2 cellular contexts compared by ENCODE assay signal in genomic region chr11:75554258-75555022, GRCh38.
A peak's percentile ranks its signal among the peaks of the same experiment; 100 is the strongest.
TF ChIP-seq lines count a peak whose summit lies in the region.

No MANE protein-coding gene starts in this region.

TF ChIP-seq in HEK293, 187 proteins besides CTCF, POLR2A, EP300 and RAD21 (continued from another document and continues in another):
- 0 out of 2 replicates have a peak, but pooled peaks have one; percentile 38 for TF ChIP-seq ZBTB20 (tag by site-specific recombination; IDR thresholded peaks at IDR 0.05)
- TF ChIP-seq SETDB1 (IDR thresholded peaks at IDR 0.05; ENCODE audit: insufficient read length, low read length) = no peak
- TF ChIP-seq SP2 (tag by site-specific recombination; IDR thresholded peaks at IDR 0.05) = peak; percentile 32; the same call in 1 of the 2 replicates
- TF ChIP-seq ZBTB17 (tag by site-specific recombination; IDR thresholded peaks at IDR 0.05) = peak; percentile 69
- no peak for TF ChIP-seq ZSCAN4 (tag by site-specific recombination; IDR thresholded peaks at IDR 0.05)
- TF ChIP-seq SP7 (tag by site-specific recombination; IDR thresholded peaks at IDR 0.05) = no peak
- TF ChIP-seq IKZF3 (tag by site-specific recombination; IDR thresholded peaks at IDR 0.05) = peak; percentile 46; the same call in 1 of the 2 replicates
- no peak for TF ChIP-seq SALL2 (tag by site-specific recombination; IDR thresholded peaks at IDR 0.05; ENCODE audit: borderline replicate concordance)
- TF ChIP-seq PBX3 (CRISPR knock-in tag; IDR thresholded peaks at IDR 0.05) = no peak
- TF ChIP-seq ZNF621 (tag by site-specific recombination; IDR thresholded peaks at IDR 0.05) = no peak
- TF ChIP-seq ZNF792 (tag by site-specific recombination; IDR thresholded peaks at IDR 0.05) = no peak
- no peak for TF ChIP-seq ZNF585B (tag by site-specific recombination; IDR thresholded peaks at IDR 0.05)
- TF ChIP-seq ZSCAN16 (tag by site-specific recombination; IDR thresholded peaks at IDR 0.05) = 0 out of 2 replicates have a peak, but pooled peaks have one; percentile 30
- TF ChIP-seq ZNF544 (tag by site-specific recombination; IDR thresholded peaks at IDR 0.05) = no peak
- TF ChIP-seq ZNF768 (tag by site-specific recombination; IDR thresholded peaks at IDR 0.05) = no peak; the same call in 1 of the 2 replicates
- TF ChIP-seq ZNF114 (tag by site-specific recombination; IDR thresholded peaks at IDR 0.05) = no peak
- no peak for TF ChIP-seq ZSCAN23 (tag by site-specific recombination; IDR thresholded peaks at IDR 0.05)
- no peak for TF ChIP-seq ZNF624 (tag by site-specific recombination; IDR thresholded peaks at IDR 0.05)
- no peak for TF ChIP-seq GFI1B (tag by site-specific recombination; IDR thresholded peaks at IDR 0.05)
- TF ChIP-seq ZBTB8A (tag by site-specific recombination; IDR thresholded peaks at IDR 0.05) = 0 out of 2 replicates have a peak, but pooled peaks have one; percentile 12
- peak; percentile 37; the same call in 1 of the 2 replicates for TF ChIP-seq ZIC2 (tag by site-specific recombination; IDR thresholded peaks at IDR 0.05)
- no peak for TF ChIP-seq ZNF416 (tag by site-specific recombination; IDR thresholded peaks at IDR 0.05)
- no peak for TF ChIP-seq ZNF677 (tag by site-specific recombination; IDR thresholded peaks at IDR 0.05)
- TF ChIP-seq ZNF704 (tag by site-specific recombination; IDR thresholded peaks at IDR 0.05) = no peak
- 0 out of 2 replicates have a peak, but pooled peaks have one; percentile 45 for TF ChIP-seq KLF16 (tag by site-specific recombination; IDR thresholded peaks at IDR 0.05)
- no peak for TF ChIP-seq ZNF280C (tag by site-specific recombination; IDR thresholded peaks at IDR 0.05)
- no peak for TF ChIP-seq GLI4 (tag by site-specific recombination; IDR thresholded peaks at IDR 0.05)
- TF ChIP-seq GLIS1 (tag by site-specific recombination; IDR thresholded peaks at IDR 0.05) = no peak
- TF ChIP-seq ZNF558 (tag by site-specific recombination; IDR thresholded peaks at IDR 0.05) = no peak
- no peak for TF ChIP-seq ZNF19 (tag by site-specific recombination; IDR thresholded peaks at IDR 0.05; ENCODE audit: low read depth)
- TF ChIP-seq ATF2 (tag by site-specific recombination; IDR thresholded peaks at IDR 0.05; ENCODE audit: low read depth) = no peak
- TF ChIP-seq YY1 (tag by site-specific recombination; IDR thresholded peaks at IDR 0.05) = no peak

TF ChIP-seq in WTC11, 78 proteins besides CTCF, POLR2A, EP300 and RAD21 (continued from another document and continues in another):
- TF ChIP-seq E2F5 (CRISPR knock-in tag; IDR thresholded peaks at IDR 0.05) = 0 out of 2 replicates have a peak, but pooled peaks have one; percentile 17
- TF ChIP-seq CDX4 (CRISPR knock-in tag; IDR thresholded peaks at IDR 0.05; ENCODE audit: borderline replicate concordance) = no peak
- no peak for TF ChIP-seq GRHL2 (CRISPR knock-in tag; IDR thresholded peaks at IDR 0.05; ENCODE audit: insufficient replicate concordance, severe bottlenecking)
- TF ChIP-seq SOX15 (CRISPR knock-in tag; IDR thresholded peaks at IDR 0.05) = no peak
- no peak for TF ChIP-seq NR3C1 (CRISPR knock-in tag; conservative IDR thresholded peaks at IDR 0.05; ENCODE audit: low read depth)
- peak; percentile 56; the same call in 1 of the 2 replicates for TF ChIP-seq ZBTB21 (CRISPR knock-in tag; IDR thresholded peaks at IDR 0.05; ENCODE audit: borderline replicate concordance)
- TF ChIP-seq HMGXB4 (CRISPR knock-in tag; IDR thresholded peaks at IDR 0.05) = no peak
- TF ChIP-seq ATF3 (CRISPR knock-in tag; conservative IDR thresholded peaks at IDR 0.05) = no peak
- TF ChIP-seq ZNF396 (CRISPR knock-in tag; IDR thresholded peaks at IDR 0.05; ENCODE audit: borderline replicate concordance) = no peak
- TF ChIP-seq OVOL2 (CRISPR knock-in tag; IDR thresholded peaks at IDR 0.05; ENCODE audit: borderline replicate concordance) = no peak
- no peak for TF ChIP-seq ZNF121 (CRISPR knock-in tag; IDR thresholded peaks at IDR 0.05)
- no peak for TF ChIP-seq JUN (CRISPR knock-in tag; IDR thresholded peaks at IDR 0.05)
- TF ChIP-seq ESRRA (CRISPR knock-in tag; IDR thresholded peaks at IDR 0.05; ENCODE audit: borderline replicate concordance) = no peak
- no peak for TF ChIP-seq ERG (CRISPR knock-in tag; IDR thresholded peaks at IDR 0.05)
- TF ChIP-seq AR (CRISPR knock-in tag; IDR thresholded peaks at IDR 0.05) = no peak
- TF ChIP-seq ZNF317 (CRISPR knock-in tag; IDR thresholded peaks at IDR 0.05; ENCODE audit: borderline replicate concordance, low read depth) = no peak
- no peak for TF ChIP-seq KAT7 (CRISPR knock-in tag; IDR thresholded peaks at IDR 0.05; ENCODE audit: borderline replicate concordance)
- TF ChIP-seq TP53 (CRISPR knock-in tag; IDR thresholded peaks at IDR 0.05) = no peak; the same call in 1 of the 2 replicates
- no peak for TF ChIP-seq IRF2 (CRISPR knock-in tag; IDR thresholded peaks at IDR 0.05; ENCODE audit: borderline replicate concordance, low read depth)
- TF ChIP-seq ETV6 (CRISPR knock-in tag; IDR thresholded peaks at IDR 0.05) = 0 out of 2 replicates have a peak, but pooled peaks have one; percentile 25
- no peak for TF ChIP-seq JAZF1 (CRISPR knock-in tag; IDR thresholded peaks at IDR 0.05)
- no peak for TF ChIP-seq FOXJ3 (CRISPR knock-in tag; IDR thresholded peaks at IDR 0.05; ENCODE audit: borderline replicate concordance)
- TF ChIP-seq ATF1 (CRISPR knock-in tag; IDR thresholded peaks at IDR 0.05) = no peak
- TF ChIP-seq CREB1 (CRISPR knock-in tag; IDR thresholded peaks at IDR 0.05) = no peak
- 0 out of 2 replicates have a peak, but pooled peaks have one; percentile 41 for TF ChIP-seq SP1 (CRISPR knock-in tag; conservative IDR thresholded peaks at IDR 0.05)
- TF ChIP-seq ZNF219 (CRISPR knock-in tag; IDR thresholded peaks at IDR 0.05; ENCODE audit: borderline replicate concordance) = no peak
- TF ChIP-seq ZNF425 (CRISPR knock-in tag; conservative IDR thresholded peaks at IDR 0.05) = no peak
- TF ChIP-seq CBFB (CRISPR knock-in tag; IDR thresholded peaks at IDR 0.05; ENCODE audit: low read depth) = no peak
- no peak for TF ChIP-seq ATF2 (CRISPR knock-in tag; IDR thresholded peaks at IDR 0.05; ENCODE audit: borderline replicate concordance, low read depth)
- TF ChIP-seq NFATC4 (CRISPR knock-in tag; IDR thresholded peaks at IDR 0.05) = no peak
- no peak for TF ChIP-seq ELF4 (CRISPR knock-in tag; IDR thresholded peaks at IDR 0.05; ENCODE audit: low read depth)
- TF ChIP-seq ZBTB43 (CRISPR knock-in tag; IDR thresholded peaks at IDR 0.05) = no peak
- no peak for TF ChIP-seq ATF6 (CRISPR knock-in tag; IDR thresholded peaks at IDR 0.05)
